In the genomic region with DNA sequence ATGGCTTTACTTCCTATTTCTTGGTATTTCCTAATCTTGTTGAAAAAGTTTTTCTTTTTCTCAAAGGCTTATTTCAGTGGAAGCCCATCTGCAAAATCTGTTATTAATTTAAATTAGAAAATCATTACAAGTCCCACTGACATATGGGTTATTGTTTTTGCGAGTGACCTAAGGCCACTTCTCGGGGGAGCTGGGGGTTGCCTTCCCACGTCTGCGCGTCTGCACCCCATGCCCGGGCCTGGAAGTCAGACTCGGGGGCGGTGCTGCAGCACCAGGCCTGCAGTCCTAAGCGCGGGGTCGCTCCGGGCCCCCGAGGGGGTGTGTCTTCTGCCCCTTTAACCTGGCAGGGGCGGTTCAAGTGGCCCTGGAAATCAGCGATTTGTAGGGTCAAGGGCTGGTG, we compare ENCODE assay signal across 8 cellular contexts. TPM values are rescaled to one million over a fixed set of nuclear protein-coding genes. Genes with fewer than 3 reads are reported as not detected.
DNase-seq lines count a peak whose midpoint lies in the region; ATAC-seq, FAIRE-seq and TF ChIP-seq lines count a peak whose summit lies in the region.
"Not testable (repeated sequence)": the region's sequence is repeated elsewhere in the genome, so short reads cannot be mapped to it uniquely, and the experiment has no call there.

No MANE protein-coding gene starts in this region.

- not testable (repeated sequence) for TF ChIP-seq RAD21 in GM12878 (IDR thresholded peaks at IDR 0.05; ENCODE audit: insufficient read depth, low read depth, low read length)

- not testable (repeated sequence) for TF ChIP-seq POLR2A in GM18505 (IDR thresholded peaks at IDR 0.05; ENCODE audit: borderline replicate concordance, extremely low read depth, insufficient read depth, insufficient read length); GM12878 (IDR thresholded peaks at IDR 0.05; ENCODE audit: low read depth, low read length); heart left ventricle (IDR thresholded peaks at IDR 0.05); vagina (IDR thresholded peaks at IDR 0.05)

- H3K27ac ChIP-seq in GM23248; PC-9; GM12878 (ENCODE audit: control insufficient read depth, insufficient read depth); parathyroid adenoma; vagina: not testable (repeated sequence)
- peak overlapping the region in 1 of 12 donors; percentile 66 for H3K27ac ChIP-seq in heart left ventricle

- WGBS in GM23248 (ENCODE audit: low coverage in 1 of 2, low lambda C conversion rate in 2 of 2, missing lambda C conversion rate in 2 of 2), 2 experiments: 0 to 6% methylated on average over 1 to 2 of the region's 15 CpGs
- WGBS in GM12878 (ENCODE audit: insufficient coverage, insufficient replicate concordance, low lambda C conversion rate, missing lambda C conversion rate): 0% methylated on average over 6 of the region's 15 CpGs
- 0 to 6% (median 3%) methylated on average over 3 to 8 of the region's 15 CpGs for WGBS in heart left ventricle, 4 donors

- not testable (repeated sequence) for H4K20me1 ChIP-seq in GM23248 (ENCODE audit: insufficient read depth); PC-9 (ENCODE audit: insufficient read depth); GM12878 (ENCODE audit: control insufficient read depth, insufficient read depth)

- not testable (repeated sequence) for FAIRE-seq in GM12878 (lab: Jason Lieb, UNC)

- H3K9ac ChIP-seq in GM23248; GM12878 (ENCODE audit: control insufficient read depth, insufficient read depth, low read length); parathyroid adenoma: not testable (repeated sequence)

- CTCF ChIA-PET in PC-9 (lab: Charles Lee); GM12878 (lab: Yijun Ruan, JAX): not testable (repeated sequence)

- H3K9me3 ChIP-seq in GM23248 (ENCODE audit: low read depth); PC-9 (ENCODE audit: insufficient read depth, low read depth); GM12878 (replicated peaks; ENCODE audit: control insufficient read depth, insufficient read depth, low read length); heart left ventricle; parathyroid adenoma (ENCODE audit: control insufficient read depth, low read length); vagina: not testable (repeated sequence)

- not testable (repeated sequence) for H3K79me2 ChIP-seq in GM23248 (ENCODE audit: insufficient read depth); PC-9 (ENCODE audit: low read depth); GM12878 (ENCODE audit: control insufficient read depth, insufficient read depth, low read length); parathyroid adenoma

- H3K27me3 ChIP-seq in GM23248 (replicated peaks; ENCODE audit: insufficient read depth); PC-9 (ENCODE audit: insufficient read depth, low read depth); GM12878 (replicated peaks in 1 of 2; ENCODE audit: control insufficient read depth in 2 of 2, insufficient read depth in 2 of 2, low read length in 1 of 2); heart left ventricle; parathyroid adenoma (ENCODE audit: control insufficient read depth, insufficient read depth, low read length); vagina: not testable (repeated sequence)

- not testable (repeated sequence) for H3F3A ChIP-seq in GM23248 (ENCODE audit: insufficient read depth); PC-9 (ENCODE audit: insufficient read depth, low read depth)

- intact Hi-C loops in PC-9 (cut with micrococcal nuclease; ENCODE audit: unreplicated experiment); GM12878 (cut with micrococcal nuclease; ENCODE audit: unreplicated experiment); heart left ventricle (cut with DNase I); vagina (cut with DNase I): not testable (repeated sequence)

- RAD21 ChIA-PET in GM12878 (lab: Charles Lee; ENCODE audit: unreplicated experiment): not testable (repeated sequence)

- H3K4me2 ChIP-seq in GM23248 (ENCODE audit: unreplicated experiment); GM12878 (ENCODE audit: control insufficient read depth, insufficient read depth); parathyroid adenoma (ENCODE audit: low read length): not testable (repeated sequence)
- H3K4me2 ChIP-seq in PC-9: peak overlapping the region; percentile 79; the same call in 1 of the 2 replicates

- peak overlapping the region; percentile 41; the same call in 1 of the 2 replicates for H2AFZ ChIP-seq in GM23248
- H2AFZ ChIP-seq in PC-9; GM12878 (ENCODE audit: control insufficient read depth, low read depth, low read length); parathyroid adenoma: not testable (repeated sequence)

- in situ Hi-C loops in GM23248 (cut with MboI); GM12878 (cut with MboI): not testable (repeated sequence)

- SMC1A ChIA-PET in GM12878 (lab: Charles Lee; ENCODE audit: uncharacterized antibody, unreplicated experiment): not testable (repeated sequence)

- H3K4me3 ChIP-seq in GM23248 (peak overlapping the region; percentile 96), PC-9 (peak overlapping the region; percentile 77; the same call in 1 of the 2 replicates), heart left ventricle (peak overlapping the region in 10 of 12 donors; percentile 54 to 76 (median 66)), parathyroid adenoma (ENCODE audit: low read depth, low read length) (peak overlapping the region; percentile 27), vagina (peak overlapping the region; percentile 56 to 60)
- not testable (repeated sequence) for H3K4me3 ChIP-seq in GM12878

- DNase-seq in GM23248; PC-9; GM12878 (ENCODE audit: low read depth, low spot score); heart left ventricle; vagina (ENCODE audit: extremely low spot score in 2 of 2): not testable (repeated sequence)

- ATAC-seq in GM18505 (IDR thresholded peaks at IDR 0.05; ENCODE audit: unreplicated experiment): peak; percentile 10
- ATAC-seq in HG03439 (IDR thresholded peaks at IDR 0.05; ENCODE audit: unreplicated experiment): peak; percentile 22
- ATAC-seq in GM12878: peak; percentile 17
- peak in 2 of 4 donors; percentile 14 to 23 for ATAC-seq in heart left ventricle

- TF ChIP-seq CTCF in PC-9 (conservative IDR thresholded peaks at IDR 0.05); GM12878 (IDR thresholded peaks at IDR 0.05 in 2 of 3, conservative IDR thresholded peaks at IDR 0.05 in 1 of 3; ENCODE audit: control insufficient read depth in 2 of 3, extremely low read depth in 1 of 3, insufficient read depth in 1 of 3, low read depth in 3 of 3, low read length in 3 of 3); heart left ventricle (IDR thresholded peaks at IDR 0.05); parathyroid adenoma (IDR thresholded peaks at IDR 0.05); vagina (IDR thresholded peaks at IDR 0.05): not testable (repeated sequence)

- not testable (repeated sequence) for H3K9me2 ChIP-seq in GM23248 (ENCODE audit: insufficient read depth); PC-9 (ENCODE audit: insufficient read depth)

- POLR2A ChIA-PET in PC-9 (lab: Charles Lee; ENCODE audit: unreplicated experiment); GM12878 (lab: Charles Lee): not testable (repeated sequence)

- not testable (repeated sequence) for H3K36me3 ChIP-seq in GM23248 (ENCODE audit: low read depth); PC-9 (ENCODE audit: low read depth); GM12878 (ENCODE audit: control insufficient read depth in 2 of 2, insufficient read depth in 2 of 2, low read length in 1 of 2); heart left ventricle; parathyroid adenoma (ENCODE audit: control insufficient read depth, insufficient read depth, low read length); vagina

- not testable (repeated sequence) for TF ChIP-seq EP300 in GM12878 (IDR thresholded peaks at IDR 0.05; ENCODE audit: borderline replicate concordance in 1 of 2, control insufficient read depth in 1 of 2, low read depth in 2 of 2, low read length in 2 of 2)

- not testable (repeated sequence) for H3K4me1 ChIP-seq in GM23248 (ENCODE audit: insufficient read depth); PC-9 (replicated peaks; ENCODE audit: insufficient read depth); GM12878 (ENCODE audit: control insufficient read depth, insufficient read depth, low read length); heart left ventricle; parathyroid adenoma; vagina

- not testable (repeated sequence) for BruUV-seq in PC-9 (replicated peaks; lab: Mats Ljungman, UMichigan); GM12878 (replicated peaks; lab: Mats Ljungman, UMichigan)

RNA-seq across cellular contexts. Expression of a gene that starts 0.4 kb away (rescaled TPM):
- 10.1 and 11.0 TPM in 2 replicates for total RNA-seq in GM23248 (2014; rRNA removed; shearing (Covaris generic))
- polyA plus RNA-seq in GM23248 (2016; fragmentation: Nextera tagmentation; extraction: Ambion mirVana): 4.1 and 4.8 TPM in 2 replicates
- total RNA-seq in PC-9 (2021): 8.9 TPM in 2 replicates
- total RNA-seq in GM12878 (2013; cell fraction: nucleolus; rRNA removed): 30.3 and 32.9 TPM in 2 replicates
- 5.7 and 5.8 TPM in 2 replicates for total RNA-seq in GM12878 (2014; rRNA removed)
- total RNA-seq in GM12878 (2014; rRNA removed; fragmentation: Illumina TruSeq; extraction: Trizol): 6.4 and 6.6 TPM in 2 replicates
- total RNA-seq in GM12878 (2021): 5.0 and 5.5 TPM in 2 replicates
- 6.9 TPM for polyA plus RNA-seq in GM12878 (2011; ENCODE audit: low read depth)
- polyA plus RNA-seq in GM12878 (2011; rRNA removed): 16.4 and 17.7 TPM in 2 replicates
- 7.3 and 7.8 TPM in 2 replicates for polyA plus RNA-seq in GM12878 (2011; cell fraction: cytosol; rRNA removed)
- polyA plus RNA-seq in GM12878 (2011; cell fraction: nucleus; rRNA removed): 44.9 and 54.4 TPM in 2 replicates
- polyA plus RNA-seq in GM12878 (2012): 6.3 and 8.6 TPM in 2 replicates
- 9.2 and 12.8 TPM in 2 replicates for polyA plus RNA-seq in GM12878 (2014; fragmentation: Illumina TruSeq; extraction: Trizol)
- 1 to 10 TPM; 1.9 to 2.8 TPM for polyA plus RNA-seq in GM12878 (2014; fragmentation: Nextera tagmentation; extraction: Ambion mirVana)
- polyA plus RNA-seq in GM12878 (2014; rRNA removed): 7.4 and 9.8 TPM in 2 replicates
- polyA plus RNA-seq in GM12878 (2016; fragmentation: Nextera tagmentation; extraction: Ambion mirVana): 1 to 10 TPM; 1.7 to 1.8 TPM
- 7.4 and 8.3 TPM in 2 replicates for polyA minus RNA-seq in GM12878 (2011; rRNA and poly(A)+ RNA removed)
- 2.3 and 2.7 TPM in 2 replicates for polyA minus RNA-seq in GM12878 (2011; cell fraction: cytosol; rRNA and poly(A)+ RNA removed)
- polyA minus RNA-seq in GM12878 (2011; cell fraction: nucleus; rRNA and poly(A)+ RNA removed): 7.7 and 8.0 TPM in 2 replicates
- 1 to 10 TPM; 1.2 to 4.0 (median 2.3) TPM for total RNA-seq in heart left ventricle
- polyA plus RNA-seq in heart left ventricle: 1 to 10 TPM; 2.3 to 3.3 TPM
- total RNA-seq in vagina: 11.0 TPM
